Comparison of ENCODE assay signal across 9 cellular contexts in genomic region chr22:50528682-50529415, GRCh38. TPM values are rescaled to one million over a fixed set of nuclear protein-coding genes. Genes with fewer than 3 reads are reported as not detected.
DNase-seq lines count a peak whose midpoint lies in the region; ATAC-seq and TF ChIP-seq lines count a peak whose summit lies in the region.
"Had no signal": no experiment of that assay in that cellular context is flagged by ENCODE, and none has a peak within 500 bp of the region (broad histone marks: within the 10 kb centered on the region; RNA-seq: fewer than 3 reads in every experiment).

No MANE protein-coding gene starts in this region.

- H3K4me1 Mint-ChIP-seq in activated T-helper 2 cell treated with anti-CD3 and anti-CD28 coated beads, Interferon-gamma antibody, Interleukin-2, Interleukin-4, amounts not matched to agents 10 μg/mL and 5 μg/mL and 100 μg/mL, durations not matched to agents 14 hours and 24 hours and 36 hours (ENCODE audit: low read depth) = peaks cover 38% of the 10 kb centered on the region

- peak overlapping the region; percentile 75 to 79 (median 76) for H3K4me3 ChIP-seq in right lobe of liver
- H3K4me3 ChIP-seq in thyroid gland (replicated peaks in 1 of 3) = peak overlapping the region in 1 of 3 donors; percentile 81

- peak overlapping the region; percentile 35 for H3K27ac Mint-ChIP-seq in activated T-helper 2 cell treated with anti-CD3 and anti-CD28 coated beads, Interferon-gamma antibody, Interleukin-2, Interleukin-4, amounts not matched to agents 10 μg/mL and 5 μg/mL and 100 μg/mL, durations not matched to agents 14 hours and 24 hours and 36 hours

- no peaks in the 10 kb centered on the region for H3K27me3 Mint-ChIP-seq in activated T-helper 2 cell treated with anti-CD3 and anti-CD28 coated beads, Interferon-gamma antibody, Interleukin-2, Interleukin-4, amounts not matched to agents 10 μg/mL and 5 μg/mL and 100 μg/mL, durations not matched to agents 14 hours and 24 hours and 36 hours (ENCODE audit: low read depth)

- H3K9me3 Mint-ChIP-seq in activated T-helper 2 cell treated with anti-CD3 and anti-CD28 coated beads, Interferon-gamma antibody, Interleukin-2, Interleukin-4, amounts not matched to agents 10 μg/mL and 5 μg/mL and 100 μg/mL, durations not matched to agents 14 hours and 24 hours and 36 hours = no peaks in the 10 kb centered on the region

- TF ChIP-seq CTCF in right lobe of liver (IDR thresholded peaks at IDR 0.05) (no peak), thyroid gland (IDR thresholded peaks at IDR 0.05) (no peak)

- H3K27ac ChIP-seq in right lobe of liver (peak overlapping the region; percentile 94 to 98 (median 97)), thyroid gland (peak overlapping the region; percentile 81 to 99 (median 85))

- H3K9me3 ChIP-seq in right lobe of liver (no peaks in the 10 kb centered on the region), thyroid gland (no peaks in the 10 kb centered on the region)

- 25% methylated on average over 2 of the region's 15 CpGs for WGBS in right lobe of liver (ENCODE audit: insufficient coverage, low coverage, low lambda C conversion rate, missing lambda C conversion rate)
- 72 to 76% methylated on average over 4 to 9 of the region's 15 CpGs for WGBS in thyroid gland, 2 donors

- H3K4me1 ChIP-seq in right lobe of liver = peaks cover 0 to 25% (median 10%) of the 10 kb centered on the region in 4 donors
- H3K4me1 ChIP-seq in thyroid gland = peaks cover 36 to 46% of the 10 kb centered on the region in 2 donors

- peaks cover 25% of the 10 kb centered on the region for H3K36me3 Mint-ChIP-seq in activated T-helper 2 cell treated with anti-CD3 and anti-CD28 coated beads, Interferon-gamma antibody, Interleukin-2, Interleukin-4, amounts not matched to agents 10 μg/mL and 5 μg/mL and 100 μg/mL, durations not matched to agents 14 hours and 24 hours and 36 hours (ENCODE audit: low read depth)

- DNase-seq in activated effector memory CD4-positive, alpha-beta T cell treated with anti-CD3 and anti-CD28 coated beads, Interleukin-2, amount 50 U/mL, for 16 hours = peak; percentile 66
- no peak for DNase-seq in activated effector memory CD4-positive, alpha-beta T cell treated with Interleukin-2 at 50 U/mL for 16 hours
- no peak for DNase-seq in activated T-helper 2 cell treated with anti-CD3 and anti-CD28 coated beads, Interferon-gamma antibody, Interleukin-2, Interleukin-4, amounts not matched to agents 10 μg/mL and 5 μg/mL and 100 μg/mL, durations not matched to agents 14 hours and 24 hours and 36 hours (ENCODE audit: low spot score)
- peak in 2 of 3 donors; percentile 50 to 72 for DNase-seq in right lobe of liver
- peak; percentile 44 to 53 for DNase-seq in thyroid gland
- no peak for DNase-seq in posterior vena cava (ENCODE audit: low spot score)
- no peak for DNase-seq in SW480 (ENCODE audit: low spot score)
- no peak for DNase-seq in T-helper 9 cell
- DNase-seq: DMS153 had no signal

- intact Hi-C loops in activated T-helper 2 cell treated with anti-CD3 and anti-CD28 coated beads, Interferon-gamma antibody, Interleukin-2, Interleukin-4, amounts not matched to agents 10 μg/mL and 5 μg/mL and 100 μg/mL, durations not matched to agents 14 hours and 24 hours and 36 hours (cut with micrococcal nuclease) = loop anchor here (5.0 to 10.0 kb wide), 2 partner anchors 57 to 284 kb away; partner anchors contain the start of gene TUBGCP6
- intact Hi-C loops in right lobe of liver (cut with DNase I) = loop anchor here in 1 of 2 donors (10.0 kb wide), 1 partner anchor 86 kb away; no protein-coding TSS in a partner anchor
- intact Hi-C loops in thyroid gland (cut with DNase I) = no loop called here
- intact Hi-C loops in posterior vena cava (cut with DNase I) = no loop called here

- no peak for TF ChIP-seq POLR2A in right lobe of liver (IDR thresholded peaks at IDR 0.05)
- peak in 1 of 2 donors; percentile 5 for TF ChIP-seq POLR2A in thyroid gland (IDR thresholded peaks at IDR 0.05)

- H3K27me3 ChIP-seq in right lobe of liver (no peaks in the 10 kb centered on the region), thyroid gland (no peaks in the 10 kb centered on the region)

- H3K4me3 Mint-ChIP-seq in activated T-helper 2 cell treated with anti-CD3 and anti-CD28 coated beads, Interferon-gamma antibody, Interleukin-2, Interleukin-4, amounts not matched to agents 10 μg/mL and 5 μg/mL and 100 μg/mL, durations not matched to agents 14 hours and 24 hours and 36 hours (ENCODE audit: low read depth) = peak overlapping the region; percentile 76

- ATAC-seq in right lobe of liver = no peak

- H3K36me3 ChIP-seq in right lobe of liver (peaks cover 0 to under 1% (median 0%) of the 10 kb centered on the region in 4 donors), thyroid gland (peaks cover 0 to under 1% of the 10 kb centered on the region in 2 donors)

RNA-seq across cellular contexts. Expression of gene TYMP, which starts 1.0 kb away (rescaled TPM):
- total RNA-seq in activated T-helper 2 cell treated with anti-CD3 and anti-CD28 coated beads, Interferon-gamma antibody, Interleukin-2, Interleukin-4, amounts not matched to agents 10 μg/mL and 5 μg/mL and 100 μg/mL, durations not matched to agents 14 hours and 24 hours and 36 hours = 35.9 and 36.9 TPM in 2 replicates
- total RNA-seq in right lobe of liver (100 to 1,000 TPM in 3 of 6 experiments, 10 to 100 TPM in 3; 30.6 to 223 (median 88.2) TPM), thyroid gland (10 to 100 TPM; 28.0 to 61.0 (median 33.6) TPM), posterior vena cava (10 to 100 TPM; 52.8 to 63.8 TPM)

RNA-seq across cellular contexts. Expression of gene SCO2, which starts 3.5 kb away (rescaled TPM):
- 3.8 and 8.7 TPM in 2 replicates for total RNA-seq in activated T-helper 2 cell treated with anti-CD3 and anti-CD28 coated beads, Interferon-gamma antibody, Interleukin-2, Interleukin-4, amounts not matched to agents 10 μg/mL and 5 μg/mL and 100 μg/mL, durations not matched to agents 14 hours and 24 hours and 36 hours
- 1 to 10 TPM in 3 of 6 experiments, under 1 TPM in 1, not detected in 2; 0.80 to 4.2 (median 2.5) TPM for total RNA-seq in right lobe of liver
- 1 to 10 TPM in 3 of 4 donors, not detected in 1; 2.6 to 5.5 (median 2.9) TPM for total RNA-seq in thyroid gland
- 1 to 10 TPM in 1 of 2 donors, not detected in 1; 2.6 TPM for total RNA-seq in posterior vena cava

RNA-seq across cellular contexts. Expression of gene KLHDC7B, which starts 16.9 kb away (rescaled TPM):
- 3.0 and 3.3 TPM in 2 replicates for total RNA-seq in activated T-helper 2 cell treated with anti-CD3 and anti-CD28 coated beads, Interferon-gamma antibody, Interleukin-2, Interleukin-4, amounts not matched to agents 10 μg/mL and 5 μg/mL and 100 μg/mL, durations not matched to agents 14 hours and 24 hours and 36 hours
- total RNA-seq in right lobe of liver (1 to 10 TPM in 2 of 6 experiments, under 1 TPM in 2, not detected in 2; 0.07 to 1.4 (median 0.62) TPM), thyroid gland (under 1 TPM in 1 of 4 donors, not detected in 3; 0.27 TPM), posterior vena cava (under 1 TPM; 0.14 to 0.28 TPM)

RNA-seq across cellular contexts. Expression of gene NCAPH2, which starts 20.8 kb away (rescaled TPM):
- total RNA-seq in activated T-helper 2 cell treated with anti-CD3 and anti-CD28 coated beads, Interferon-gamma antibody, Interleukin-2, Interleukin-4, amounts not matched to agents 10 μg/mL and 5 μg/mL and 100 μg/mL, durations not matched to agents 14 hours and 24 hours and 36 hours = 112 and 115 TPM in 2 replicates
- total RNA-seq in right lobe of liver = 10 to 100 TPM; 11.4 to 17.3 (median 13.9) TPM
- 10 to 100 TPM; 39.6 to 47.5 (median 43.1) TPM for total RNA-seq in thyroid gland
- 10 to 100 TPM; 32.1 to 32.7 TPM for total RNA-seq in posterior vena cava

RNA-seq across cellular contexts. Expression of gene LMF2, which starts 21.3 kb away (rescaled TPM):
- 77.2 and 81.8 TPM in 2 replicates for total RNA-seq in activated T-helper 2 cell treated with anti-CD3 and anti-CD28 coated beads, Interferon-gamma antibody, Interleukin-2, Interleukin-4, amounts not matched to agents 10 μg/mL and 5 μg/mL and 100 μg/mL, durations not matched to agents 14 hours and 24 hours and 36 hours
- total RNA-seq in right lobe of liver = 10 to 100 TPM; 33.2 to 47.6 (median 41.7) TPM
- 100 to 1,000 TPM in 2 of 4 donors, 10 to 100 TPM in 2; 53.2 to 117 (median 96.6) TPM for total RNA-seq in thyroid gland
- 10 to 100 TPM; 39.0 to 53.3 TPM for total RNA-seq in posterior vena cava

Comparison
In these comparisons a context has a peak if more than half of its experiments do, and no peak if none do; other contexts are left out.
1. DNase-seq: peak in activated effector memory CD4-positive, alpha-beta T cell treated with anti-CD3 and anti-CD28 coated beads, Interleukin-2, amount 50 U/mL, for 16 hours (single experiment), right lobe of liver (2 of 3) and thyroid gland (2 of 2); none in activated effector memory CD4-positive, alpha-beta T cell treated with Interleukin-2 at 50 U/mL for 16 hours (single experiment), activated T-helper 2 cell treated with anti-CD3 and anti-CD28 coated beads, Interferon-gamma antibody, Interleukin-2, Interleukin-4, amounts not matched to agents 10 μg/mL and 5 μg/mL and 100 μg/mL, durations not matched to agents 14 hours and 24 hours and 36 hours (single experiment), posterior vena cava (single experiment), SW480 (single experiment) and T-helper 9 cell (single experiment).